Comparison of ENCODE assay signal across 18 cellular contexts in the genomic region with DNA sequence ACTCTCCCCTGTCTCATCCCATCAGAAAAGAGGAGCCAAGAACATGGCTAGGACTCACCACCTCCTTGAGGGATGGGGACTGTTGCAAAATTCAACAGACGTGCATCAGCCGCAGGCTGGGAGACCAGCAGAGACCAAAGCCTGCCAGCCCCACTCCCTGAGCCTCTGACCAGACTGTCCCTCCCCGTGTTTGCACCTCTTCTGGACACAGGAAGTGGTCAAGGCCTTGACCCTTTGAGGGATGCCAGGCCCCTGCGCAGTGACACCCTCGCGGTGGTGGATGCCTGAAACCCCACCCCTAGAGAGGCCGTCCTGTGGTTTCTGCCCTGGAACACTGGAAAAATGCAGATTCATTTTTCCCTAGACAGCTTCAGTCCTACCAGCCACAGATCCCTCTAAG.
DNase-seq lines count a peak whose midpoint lies in the region; ATAC-seq and TF ChIP-seq lines count a peak whose summit lies in the region.
"Had no signal": no experiment of that assay in that cellular context is flagged by ENCODE, and none has a peak within 500 bp of the region (broad histone marks: within the 10 kb centered on the region; RNA-seq: fewer than 3 reads in every experiment).

No MANE protein-coding gene starts in this region.

- TF ChIP-seq POLR2A in body of pancreas (IDR thresholded peaks at IDR 0.05), result no peak

- peaks cover 1% of the 10 kb centered on the region for H3F3A ChIP-seq in GM23248 (ENCODE audit: insufficient read depth)

- peak overlapping the region; percentile 50 for H3K27ac Mint-ChIP-seq in neural crest cell (ENCODE audit: unreplicated experiment)
- H3K27ac Mint-ChIP-seq: CD14-positive monocyte, GM23338 had no signal

- no peak overlapping the region for H3K9ac ChIP-seq in GM23248

- H3K27me3 ChIP-seq in Panc1 (ENCODE audit: control insufficient read depth, insufficient read depth, low read length), result no peaks in the 10 kb centered on the region
- no peaks in the 10 kb centered on the region for H3K27me3 ChIP-seq in GM23248 (replicated peaks; ENCODE audit: insufficient read depth)
- no peaks in the 10 kb centered on the region for H3K27me3 ChIP-seq in body of pancreas

- no peaks in the 10 kb centered on the region for H3K27me3 Mint-ChIP-seq in neural crest cell (ENCODE audit: low read depth)

- H3K4me3 ChIP-seq in Panc1 (ENCODE audit: low read depth in 2 of 2, low read length in 2 of 2), result no peak overlapping the region
- H3K4me3 ChIP-seq in GM23248, result no peak overlapping the region
- no peak overlapping the region for H3K4me3 ChIP-seq in body of pancreas
- H3K4me3 ChIP-seq: GM23338 had no signal

- H3K9me3 ChIP-seq in Panc1 (ENCODE audit: control insufficient read depth, insufficient read depth, low read depth, low read length) (no peaks in the 10 kb centered on the region), GM23248 (ENCODE audit: low read depth) (no peaks in the 10 kb centered on the region), body of pancreas (no peaks in the 10 kb centered on the region)

- H3K9me2 ChIP-seq in GM23248 (ENCODE audit: insufficient read depth), result no peaks in the 10 kb centered on the region

- H3K4me2 ChIP-seq in GM23248 (ENCODE audit: unreplicated experiment), result no peak overlapping the region
- H3K4me2 ChIP-seq: GM23338 had no signal

- intact Hi-C loops in Panc1 (cut with micrococcal nuclease; ENCODE audit: unreplicated experiment) (no loop called here), body of pancreas (cut with DNase I) (no loop called here)

- in situ Hi-C loops in Panc1 (cut with HindIII; ENCODE audit: low pct_unique_long_range_greater_than_20kb, low sequenced_read_pairs) (no loop called here), GM23248 (cut with MboI) (no loop called here)

- no peak for ATAC-seq in Panc1
- no peak for ATAC-seq in body of pancreas
- ATAC-seq: GM23338, SK-N-SH treated with all-trans-retinoic acid at 6 μM for 48 hours had no signal

- no peaks in the 10 kb centered on the region for H3K4me1 ChIP-seq in Panc1 (ENCODE audit: control insufficient read depth, insufficient read depth, low read length)
- peaks cover under 1% of the 10 kb centered on the region; the same call in 1 of the 2 replicates for H3K4me1 ChIP-seq in GM23248 (ENCODE audit: insufficient read depth)
- H3K4me1 ChIP-seq in body of pancreas, result peaks cover 3% of the 10 kb centered on the region

- WGBS in GM23248 (ENCODE audit: low coverage in 1 of 2, low lambda C conversion rate in 2 of 2, missing lambda C conversion rate in 2 of 2), 2 experiments, result 93 to 98% methylated on average over 7 of the region's 7 CpGs
- WGBS in body of pancreas, 2 donors, result 75 to 88% methylated on average over 6 to 7 of the region's 7 CpGs

- no peaks in the 10 kb centered on the region for H4K20me1 ChIP-seq in GM23248 (ENCODE audit: insufficient read depth)

- CTCF ChIA-PET in Panc1 (lab: Charles Lee), result no interaction called here

- TF ChIP-seq CTCF in Panc1 (IDR thresholded peaks at IDR 0.05), result no peak
- TF ChIP-seq CTCF in neural crest cell (conservative IDR thresholded peaks at IDR 0.05), result no peak
- no peak for TF ChIP-seq CTCF in body of pancreas (IDR thresholded peaks at IDR 0.05)

- H3K36me3 Mint-ChIP-seq in neural crest cell (ENCODE audit: low read depth), result peaks cover 5% of the 10 kb centered on the region

- DNase-seq in Panc1 (ENCODE audit: low read depth, low spot score) (no peak), iris pigment epithelial cell (ENCODE audit: low read depth) (peak; percentile 19), neural crest cell (ENCODE audit: low read depth, low spot score) (no peak), GM23248 (no peak), NK-92 (lab: John Stamatoyannopoulos, UW; ENCODE audit: unreplicated experiment) (no peak), NCI-H2196 treated with DMSO at 0.1 percent for 48 hours (lab: John Stamatoyannopoulos, UW; ENCODE audit: unreplicated experiment) (no peak), body of pancreas (no peak)
- DNase-seq: DMS 273 treated with DMSO at 0.1 percent for 48 hours, DND-41, Kasumi-1, NCI-H1105, NCI-H2081, NCI-H748 treated with DMSO at 0.1 percent for 48 hours, RPMI8226, SIG-M5 had no signal

- no peaks in the 10 kb centered on the region for H3K79me2 ChIP-seq in GM23248 (ENCODE audit: insufficient read depth)

- H3K36me3 ChIP-seq in Panc1 (ENCODE audit: control insufficient read depth, insufficient read depth, low read length), result no peaks in the 10 kb centered on the region
- H3K36me3 ChIP-seq in GM23248 (ENCODE audit: low read depth), result no peaks in the 10 kb centered on the region
- no peaks in the 10 kb centered on the region for H3K36me3 ChIP-seq in body of pancreas (replicated peaks in 1 of 2; ENCODE audit: insufficient read depth in 1 of 2, low read depth in 2 of 2)

- no peak overlapping the region for H3K4me3 Mint-ChIP-seq in neural crest cell
- H3K4me3 Mint-ChIP-seq: CD14-positive monocyte, GM23338 had no signal

- POLR2A ChIA-PET in Panc1 (lab: Charles Lee), result no interaction called here

- H2AFZ ChIP-seq in GM23248, result no peak overlapping the region
- H2AFZ ChIP-seq: GM23338 had no signal

- H3K4me1 Mint-ChIP-seq in neural crest cell, result peaks cover 21% of the 10 kb centered on the region

- H3K27ac ChIP-seq in Panc1 (ENCODE audit: low read length) (0 out of 2 replicates have a peak overlapping the region, but pooled peaks have one; percentile 20), GM23248 (no peak overlapping the region), body of pancreas (no peak overlapping the region)

- no TSS peak for BruUV-seq in Panc1 (replicated peaks; lab: Mats Ljungman, UMichigan)

- H3K9me3 Mint-ChIP-seq in neural crest cell, result no peaks in the 10 kb centered on the region
- H3K9me3 Mint-ChIP-seq: CD14-positive monocyte, GM23338 had no signal
